1 cellular context compared by ENCODE assay signal in genomic region chr11:126766425-126766824, GRCh38.
TF ChIP-seq lines count a peak whose summit lies in the region.

No MANE protein-coding gene starts in this region.

TF ChIP-seq in SK-N-SH, 30 proteins besides CTCF, POLR2A, EP300 and RAD21 (continued from another document):
- TF ChIP-seq PBX3 (IDR thresholded peaks at IDR 0.05) (no peak), GATA2 (CRISPR knock-in tag; IDR thresholded peaks at IDR 0.05) (no peak), RFX5 (IDR thresholded peaks at IDR 0.05; ENCODE audit: low read length) (no peak), GABPA (IDR thresholded peaks at IDR 0.05; ENCODE audit: low read depth) (no peak)
TF ChIP-seq in SK-N-SH: peak in this region for 0.
